ENCODE assay signal across 9 cellular contexts in genomic region chr16:81838794-81839193, GRCh38.
DNase-seq lines count a peak whose midpoint lies in the region; ATAC-seq and TF ChIP-seq lines count a peak whose summit lies in the region.
"Had no signal": no experiment of that assay in that cellular context is flagged by ENCODE, and none has a peak within 500 bp of the region (broad histone marks: within the 10 kb centered on the region; RNA-seq: fewer than 3 reads in every experiment).

No MANE protein-coding gene starts in this region.

- in situ Hi-C loops in astrocyte of the spinal cord (cut with HindIII; ENCODE audit: low sequenced_read_pairs) = no loop called here

- no peaks in the 10 kb centered on the region for H3K27me3 ChIP-seq in BLaER1 treated with 17β-estradiol and CSF1 and Interleukin-3, amounts not matched to agents 10 nM and 100 nM
- H3K27me3 ChIP-seq: pancreas had no signal

- TF ChIP-seq CTCF in astrocyte of the spinal cord (IDR thresholded peaks at IDR 0.05; ENCODE audit: low read depth, low read length) = no peak

- peak; percentile 42 for ATAC-seq in GM21360 (IDR thresholded peaks at IDR 0.05; ENCODE audit: unreplicated experiment)
- peak; percentile 39 for ATAC-seq in HG03354 (IDR thresholded peaks at IDR 0.05; ENCODE audit: poor library complexity, severe bottlenecking, unreplicated experiment)
- no peak for ATAC-seq in GM21737 (IDR thresholded peaks at IDR 0.05; ENCODE audit: unreplicated experiment)
- ATAC-seq: pancreas had no signal

- H3K4me3 ChIP-seq in BLaER1 treated with 17β-estradiol and CSF1 and Interleukin-3, amounts not matched to agents 10 nM and 100 nM = no peak overlapping the region
- H3K4me3 ChIP-seq in astrocyte of the spinal cord (ENCODE audit: low read depth, low read length) = no peak overlapping the region
- H3K4me3 ChIP-seq: pancreas had no signal

- peak; percentile 9 for DNase-seq in astrocyte of the spinal cord (ENCODE audit: low read depth, low spot score)
- DNase-seq in DMS153 (lab: John Stamatoyannopoulos, UW) = no peak
- DNase-seq in SW 1271 (lab: John Stamatoyannopoulos, UW) = no peak
- DNase-seq in head of caudate nucleus = no peak
- DNase-seq: pancreas had no signal

- peak overlapping the region in 10 of 11 experiments; percentile 57 to 98 (median 90); a peak in 20 of 22 replicates for H3K4me2 ChIP-seq in BLaER1 treated with 17β-estradiol and CSF1 and Interleukin-3, amounts not matched to agents 10 nM and 100 nM

- peaks cover 98 to 100% (median 100%) of the 10 kb centered on the region in 10 experiments for H3K4me1 ChIP-seq in BLaER1 treated with 17β-estradiol and CSF1 and Interleukin-3, amounts not matched to agents 10 nM and 100 nM
- H3K4me1 ChIP-seq: pancreas had no signal

- H4K20me1 ChIP-seq in BLaER1 treated with 17β-estradiol and CSF1 and Interleukin-3, amounts not matched to agents 10 nM and 100 nM = peaks cover 0 to 89% (median 0%) of the 10 kb centered on the region in 11 experiments; a peak in 7 of 22 replicates

- H3K27ac ChIP-seq in BLaER1 treated with 17β-estradiol and CSF1 and Interleukin-3, amounts not matched to agents 10 nM and 100 nM = peak overlapping the region in 5 of 11 experiments; percentile 12 to 99 (median 33); a peak in 7 of 22 replicates
- H3K27ac ChIP-seq: pancreas had no signal

- peaks cover 0 to 7% (median 0%) of the 10 kb centered on the region in 11 experiments; a peak in 2 of 22 replicates for H3K36me3 ChIP-seq in BLaER1 treated with 17β-estradiol and CSF1 and Interleukin-3, amounts not matched to agents 10 nM and 100 nM
- H3K36me3 ChIP-seq: pancreas had no signal

- H3K9ac ChIP-seq in BLaER1 treated with 17β-estradiol and CSF1 and Interleukin-3, amounts not matched to agents 10 nM and 100 nM = no peak overlapping the region

- intact Hi-C loops in head of caudate nucleus (cut with DNase I) = no loop called here

- H3K9me3 ChIP-seq in BLaER1 treated with 17β-estradiol and CSF1 and Interleukin-3, amounts not matched to agents 10 nM and 100 nM (replicated peaks in 1 of 11) = peaks cover 0 to 11% (median 0%) of the 10 kb centered on the region in 11 experiments; a peak in 3 of 22 replicates
- H3K9me3 ChIP-seq: pancreas had no signal
